ENCODE assay signal across 32 cellular contexts in the genomic region with DNA sequence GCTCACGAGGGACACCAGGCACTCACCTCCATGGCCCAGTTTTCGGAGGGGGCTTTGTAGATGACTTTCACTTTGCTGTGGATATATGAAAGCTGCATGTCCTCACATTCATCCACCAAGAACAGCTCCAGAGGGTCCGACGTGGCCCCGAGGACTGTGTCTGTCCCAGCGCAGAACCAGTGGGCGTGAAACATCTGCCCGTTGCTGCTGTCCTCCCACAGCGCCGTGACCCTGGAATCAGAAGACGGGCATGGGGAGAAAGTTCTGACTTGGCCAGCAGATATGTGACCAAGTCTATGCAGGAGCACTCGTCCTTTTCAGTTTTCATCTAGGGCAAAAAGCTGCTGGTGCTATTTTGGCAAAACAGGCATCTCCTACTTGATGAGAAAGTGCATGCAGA. TPM values are rescaled to one million over a fixed set of nuclear protein-coding genes. Genes with fewer than 3 reads are reported as not detected.
"Had no signal": no experiment of that assay in that cellular context is flagged by ENCODE, and none has a peak within 500 bp of the region (broad histone marks: within the 10 kb centered on the region; RNA-seq: fewer than 3 reads in every experiment).

No MANE protein-coding gene starts in this region.

- H3K9ac ChIP-seq: neural progenitor cell, parathyroid adenoma had no signal

- H3K27ac ChIP-seq: neural progenitor cell, ovary, parathyroid adenoma, psoas muscle, right lobe of liver, sigmoid colon, spleen, suprapubic skin, testis, tibial artery, transverse colon, upper lobe of right lung, uterus had no signal

- H3K4me1 ChIP-seq: neural progenitor cell, parathyroid adenoma, psoas muscle, right lobe of liver, sigmoid colon, suprapubic skin, testis, tibial artery, transverse colon, upper lobe of right lung, uterus had no signal

- H3K4me3 ChIP-seq: neural progenitor cell, ovary, psoas muscle, right lobe of liver, sigmoid colon, spleen, suprapubic skin, testis, tibial artery, transverse colon, upper lobe of right lung, uterus had no signal

- DNase-seq: natural killer cell; occipital lobe; ovary; psoas muscle; right cardiac atrium; right lobe of liver; sigmoid colon; small intestine; spleen; stimulated activated CD4-positive, alpha-beta T cell treated with anti-CD3 and anti-CD28 coated beads, Interleukin-12 subunit alpha, Interleukin-12 subunit beta, amount 100 ng/mL, for 4 hours; stimulated activated CD4-positive, alpha-beta T cell treated with anti-CD3 and anti-CD28 coated beads, Interleukin-1b, Interleukin-23, amount 100 ng/mL, for 48 hours; stimulated activated CD4-positive, alpha-beta T cell treated with anti-CD3 and anti-CD28 coated beads, Interleukin-4, amount 100 ng/mL, for 1 hour; stimulated activated CD4-positive, alpha-beta T cell treated with anti-CD3 and anti-CD28 coated beads, Interleukin-4, amount 100 ng/mL, for 4 hours; stimulated activated CD8-positive, alpha-beta memory T cell treated with anti-CD3 and anti-CD28 coated beads, Interleukin-4, amount 100 ng/mL, for 48 hours; stimulated activated naive CD4-positive, alpha-beta T cell; stimulated activated naive CD8-positive, alpha-beta T cell treated with anti-CD3 and anti-CD28 coated beads, Interleukin-15, amount 100 ng/mL, for 72 hours; stimulated activated naive CD8-positive, alpha-beta T cell treated with anti-CD3 and anti-CD28 coated beads, Interleukin-15, Interleukin-2, amounts not matched to agents 100 U/mL and 50 U/mL, for 24 hours; substantia nigra; testis; tibial artery; transverse colon; upper lobe of right lung; uterus had no signal

- H3K79me2 ChIP-seq: parathyroid adenoma had no signal

- H3K27me3 ChIP-seq: neural progenitor cell, ovary, right lobe of liver, sigmoid colon, spleen, suprapubic skin, testis, tibial artery, transverse colon, upper lobe of right lung, uterus had no signal

- H2AFZ ChIP-seq: neural progenitor cell, parathyroid adenoma had no signal

- H3K4me3 Mint-ChIP-seq: natural killer cell; nephron; neural progenitor cell; stimulated activated memory B cell treated with anti-CD40 and anti-IgM and Interleukin-4, amounts not matched to agents 10 μg/mL and 1 μg/mL and 100 μg/mL, for 72 hours; type B pancreatic cell had no signal

- H3K9me3 Mint-ChIP-seq: natural killer cell; nephron; neural progenitor cell; stimulated activated memory B cell treated with anti-CD40 and anti-IgM and Interleukin-4, amounts not matched to agents 10 μg/mL and 1 μg/mL and 100 μg/mL, for 72 hours; stimulated activated naive CD8-positive, alpha-beta T cell treated with anti-CD3 and anti-CD28 coated beads, Interleukin-15, amount 100 ng/mL, for 72 hours; type B pancreatic cell had no signal

- H3K27me3 Mint-ChIP-seq: progenitor cell of endocrine pancreas; stimulated activated memory B cell treated with anti-CD40 and anti-IgM and Interleukin-4, amounts not matched to agents 10 μg/mL and 1 μg/mL and 100 μg/mL, for 72 hours; stimulated activated naive CD8-positive, alpha-beta T cell treated with anti-CD3 and anti-CD28 coated beads, Interleukin-15, amount 100 ng/mL, for 72 hours; type B pancreatic cell had no signal

- H3K27ac Mint-ChIP-seq: nephron; neural progenitor cell; progenitor cell of endocrine pancreas; stimulated activated memory B cell treated with anti-CD40 and anti-IgM and Interleukin-4, amounts not matched to agents 10 μg/mL and 1 μg/mL and 100 μg/mL, for 72 hours; type B pancreatic cell had no signal

- H3K36me3 ChIP-seq: ovary, uterus had no signal

- H3K4me2 ChIP-seq: neural progenitor cell had no signal

- ATAC-seq: natural killer cell; psoas muscle; stimulated activated memory B cell treated with anti-CD40 and anti-IgM and Interleukin-4, amounts not matched to agents 10 μg/mL and 1 μg/mL and 100 μg/mL, for 72 hours; stimulated activated naive CD8-positive, alpha-beta T cell treated with anti-CD3 and anti-CD28 coated beads, Interleukin-15, amount 100 ng/mL, for 72 hours; stimulated activated naive CD8-positive, alpha-beta T cell treated with anti-CD3 and anti-CD28 coated beads, Interleukin-15, Interleukin-2, amounts not matched to agents 100 U/mL and 50 U/mL, for 24 hours had no signal

- H3K4me1 Mint-ChIP-seq: natural killer cell; nephron; neural progenitor cell; stimulated activated memory B cell treated with anti-CD40 and anti-IgM and Interleukin-4, amounts not matched to agents 10 μg/mL and 1 μg/mL and 100 μg/mL, for 72 hours had no signal

- H3K9me3 ChIP-seq: ovary, psoas muscle, right lobe of liver, sigmoid colon, spleen, suprapubic skin, testis, tibial artery, transverse colon, upper lobe of right lung, uterus had no signal

RNA-seq across cellular contexts. Expression of a gene that starts 46.9 kb away (rescaled TPM):
- total RNA-seq: osteoblast, progenitor cell of endocrine pancreas, psoas muscle, right cardiac atrium, sigmoid colon had no signal
- polyA plus RNA-seq: neural cell had no signal
